In the genomic region with DNA sequence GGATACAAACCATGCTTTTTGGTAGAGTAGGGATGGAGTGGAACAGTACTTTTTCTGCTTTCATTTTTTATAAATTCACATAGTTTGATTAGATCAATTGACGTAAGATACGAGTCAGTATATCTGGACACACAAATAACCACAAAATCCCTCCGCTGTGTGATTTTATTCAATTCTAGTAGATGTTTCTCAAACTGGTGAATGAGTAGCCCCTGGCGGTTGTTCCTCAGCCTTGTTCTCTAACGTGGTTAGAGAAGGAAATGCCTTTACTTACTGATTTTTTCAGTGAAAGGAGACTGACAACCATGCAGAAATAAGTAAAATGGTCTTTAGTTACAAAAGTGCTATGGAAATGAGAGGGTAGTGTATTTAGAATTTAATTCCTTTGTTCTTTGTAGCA, we compare ENCODE assay signal across 12 cellular contexts.
DNase-seq lines count a peak whose midpoint lies in the region; ATAC-seq and TF ChIP-seq lines count a peak whose summit lies in the region.
"Had no signal": no experiment of that assay in that cellular context is flagged by ENCODE, and none has a peak within 500 bp of the region (broad histone marks: within the 10 kb centered on the region; RNA-seq: fewer than 3 reads in every experiment).

No MANE protein-coding gene starts in this region.

- H3K27ac ChIP-seq in neutrophil (peak overlapping the region; percentile 19), RWPE1 (no peak overlapping the region), colonic mucosa (no peak overlapping the region)
- H3K27ac ChIP-seq: PC-9 had no signal

- H3K27me3 ChIP-seq in neutrophil (no peaks in the 10 kb centered on the region), colonic mucosa (no peaks in the 10 kb centered on the region)

- TF ChIP-seq CTCF in choroid plexus epithelial cell (conservative IDR thresholded peaks at IDR 0.05; ENCODE audit: low read depth, low read length) (peak; percentile 39), neutrophil (IDR thresholded peaks at IDR 0.05) (no peak), RWPE1 (conservative IDR thresholded peaks at IDR 0.05; ENCODE audit: low read depth) (no peak), colonic mucosa (IDR thresholded peaks at IDR 0.05) (no peak)

- no peak overlapping the region for H3K9ac ChIP-seq in colonic mucosa (ENCODE audit: low read depth in 2 of 2, low read length in 2 of 2)

- H3K4me1 ChIP-seq in neutrophil (ENCODE audit: control insufficient read depth in 1 of 2, insufficient read depth in 1 of 2, low read depth in 1 of 2, low read length in 1 of 2) (peaks cover 14 to 20% of the 10 kb centered on the region in 2 experiments), colonic mucosa (peaks cover 5% of the 10 kb centered on the region)

- CTCF ChIA-PET in RWPE1 (lab: Yijun Ruan, JAX) = no interaction called here

- H3K4me3 ChIP-seq in choroid plexus epithelial cell (ENCODE audit: low read depth, low read length) (no peak overlapping the region), neutrophil (ENCODE audit: low read depth in 1 of 2, low read length in 1 of 2) (no peak overlapping the region), colonic mucosa (no peak overlapping the region)
- H3K4me3 ChIP-seq: PC-9 had no signal

- H3K9me3 ChIP-seq in neutrophil (no peaks in the 10 kb centered on the region), colonic mucosa (no peaks in the 10 kb centered on the region)

- POLR2A ChIA-PET in RWPE1 (lab: Yijun Ruan, JAX; ENCODE audit: low non-redundant PET) = no interaction called here

- intact Hi-C loops in colonic mucosa (cut with DNase I) = no loop called here

- H3K36me3 ChIP-seq in neutrophil (no peaks in the 10 kb centered on the region), colonic mucosa (no peaks in the 10 kb centered on the region)

- DNase-seq in GF-D8 (lab: John Stamatoyannopoulos, UW) (peak; percentile 58), MV-4-11 (lab: John Stamatoyannopoulos, UW) (peak; percentile 62), choroid plexus epithelial cell (ENCODE audit: low read depth) (peak; percentile 40), RWPE1 (ENCODE audit: low spot score) (no peak), colonic mucosa (no peak)
- DNase-seq: HCEC 1CT, islet precursor cell, PC-9, T1000 had no signal

- ATAC-seq in GM18873 (IDR thresholded peaks at IDR 0.05; ENCODE audit: low FRiP score, unreplicated experiment) (no peak), HG02885 (IDR thresholded peaks at IDR 0.05; ENCODE audit: poor library complexity, unreplicated experiment) (no peak)

Comparison
In these comparisons a context has a peak if more than half of its experiments do, and no peak if none do; other contexts are left out.
1. DNase-seq: peak in GF-D8 (single experiment), MV-4-11 (single experiment) and choroid plexus epithelial cell (single experiment); none in RWPE1 (single experiment) and colonic mucosa (single experiment).